Comparison of ENCODE assay signal across 14 cellular contexts in the genomic region with DNA sequence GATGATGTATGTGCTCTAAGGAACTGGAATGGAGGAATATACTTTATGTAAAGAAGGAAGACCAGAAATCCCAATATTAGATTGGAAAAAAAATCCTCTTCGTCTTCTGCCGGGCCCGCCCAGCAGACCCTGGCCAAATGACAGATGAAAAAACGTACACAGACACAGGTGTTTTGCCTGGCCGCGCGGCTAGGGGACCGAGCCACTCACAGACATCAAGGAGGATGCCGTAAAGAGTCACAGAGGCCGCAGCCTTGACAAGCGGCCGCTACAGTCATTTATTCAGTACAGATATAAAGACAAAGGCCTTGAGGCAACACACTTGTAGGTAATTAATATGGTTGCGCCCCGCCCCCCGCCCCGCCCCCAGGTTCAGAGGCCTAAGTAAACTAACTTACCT.
A peak's percentile ranks its signal among the peaks of the same experiment; 100 is the strongest.
DNase-seq lines count a peak whose midpoint lies in the region; ATAC-seq and TF ChIP-seq lines count a peak whose summit lies in the region.
"Had no signal": no experiment of that assay in that cellular context is flagged by ENCODE, and none has a peak within 500 bp of the region (broad histone marks: within the 10 kb centered on the region; RNA-seq: fewer than 3 reads in every experiment).

No MANE protein-coding gene starts in this region.

- no peaks in the 10 kb centered on the region for H4K20me1 ChIP-seq in DOHH2 (ENCODE audit: control insufficient read depth, insufficient read depth, low read depth, low read length)

- peaks cover 19% of the 10 kb centered on the region for H3K36me3 ChIP-seq in DOHH2 (ENCODE audit: control insufficient read depth, low read length)
- H3K36me3 ChIP-seq: ascending aorta had no signal

- in situ Hi-C loops in GM13977 (cut with MboI; ENCODE audit: low pct_unique_long_range_greater_than_20kb, low sequenced_read_pairs, unreplicated experiment), result no loop called here
- in situ Hi-C loops in KBM-7 (cut with MboI; ENCODE audit: low pct_unique_long_range_greater_than_20kb, low sequenced_read_pairs), result no loop called here

- ATAC-seq in GM19025 (IDR thresholded peaks at IDR 0.05; ENCODE audit: low read depth, unreplicated experiment) (peak; percentile 3), HG02884 (IDR thresholded peaks at IDR 0.05; ENCODE audit: unreplicated experiment) (peak; percentile 3), HG03457 (IDR thresholded peaks at IDR 0.05; ENCODE audit: unreplicated experiment) (peak; percentile 16)

- no peaks in the 10 kb centered on the region for H3K79me2 ChIP-seq in DOHH2 (ENCODE audit: control insufficient read depth, low read length)

- H3K4me3 ChIP-seq in DOHH2 (ENCODE audit: low read length), result peak overlapping the region; percentile 51
- H3K4me3 ChIP-seq: ascending aorta, SK-N-MC had no signal

- peaks cover 26% of the 10 kb centered on the region for H3F3A ChIP-seq in DOHH2 (ENCODE audit: control insufficient read depth, insufficient read depth)

- H3K9me2 ChIP-seq in DOHH2 (replicated peaks; ENCODE audit: control insufficient read depth, low read length), result no peaks in the 10 kb centered on the region

- DNase-seq in GM13977 (ENCODE audit: low spot score), result no peak
- DNase-seq in hypothalamus (lab: John Stamatoyannopoulos, UW), result no peak
- no peak for DNase-seq in KBM-7
- no peak for DNase-seq in DMS114 treated with DMSO at 0.1 percent for 48 hours (lab: John Stamatoyannopoulos, UW; ENCODE audit: unreplicated experiment)
- DNase-seq: activated gamma-delta T cell treated with Interleukin-2 at 50 U/mL for 16 hours, erythroblast, NCI-H1436 had no signal

- TF ChIP-seq CTCF in DOHH2 (IDR thresholded peaks at IDR 0.05; ENCODE audit: low read depth, low read length, poor library complexity, severe bottlenecking) (no peak), GM13977 (IDR thresholded peaks at IDR 0.05; ENCODE audit: extremely low read depth, insufficient read depth, missing control alignments) (no peak)

- no peaks in the 10 kb centered on the region for H3K9me3 ChIP-seq in DOHH2 (ENCODE audit: control insufficient read depth, insufficient read depth, low read length)
- H3K9me3 ChIP-seq: ascending aorta had no signal

- peak overlapping the region; percentile 95 for H3K27ac ChIP-seq in DOHH2 (ENCODE audit: low read depth, low read length)
- H3K27ac ChIP-seq: ascending aorta, HL-60, SK-N-MC had no signal

- H3K27me3 ChIP-seq in DOHH2 (ENCODE audit: control insufficient read depth, low read length), result no peaks in the 10 kb centered on the region
- H3K27me3 ChIP-seq: ascending aorta had no signal

- H3K4me1 ChIP-seq in DOHH2 (ENCODE audit: control insufficient read depth, low read length), result peaks cover 90% of the 10 kb centered on the region
- H3K4me1 ChIP-seq: ascending aorta had no signal

- H3K4me2 ChIP-seq in DOHH2 (ENCODE audit: low read length), result peak overlapping the region; percentile 83
